In the genomic region with DNA sequence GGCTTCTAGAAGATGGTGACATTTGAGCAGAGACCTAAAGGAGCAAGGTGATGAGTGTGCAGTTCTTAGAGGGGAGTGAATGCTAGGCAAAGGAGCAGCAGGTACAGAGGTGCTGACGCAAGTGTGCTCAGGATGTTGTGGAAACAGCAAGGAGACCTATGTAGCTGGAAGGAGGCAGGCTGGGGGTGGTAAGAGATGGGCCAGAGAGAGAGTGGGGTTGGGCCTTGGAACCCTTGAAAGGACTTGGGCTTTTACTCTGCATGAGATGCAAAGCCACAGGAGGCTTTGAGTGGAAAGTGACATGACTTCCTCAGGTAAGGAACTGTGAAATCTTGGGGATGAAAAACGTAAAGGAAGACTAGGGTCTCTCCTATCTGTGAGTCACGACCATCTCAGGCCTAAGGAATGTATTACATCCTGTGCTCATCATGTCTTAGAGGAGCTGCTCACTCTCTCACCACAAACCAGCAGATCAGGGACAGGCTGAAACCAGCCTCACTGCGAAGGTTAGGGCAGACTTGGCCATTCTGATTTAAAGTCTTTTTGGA, we compare ENCODE assay signal across 9 cellular contexts.
A peak's percentile ranks its signal among the peaks of the same experiment; 100 is the strongest.
DNase-seq lines count a peak whose midpoint lies in the region; ATAC-seq, FAIRE-seq and TF ChIP-seq lines count a peak whose summit lies in the region.
"Had no signal": no experiment of that assay in that cellular context is flagged by ENCODE, and none has a peak within 500 bp of the region (broad histone marks: within the 10 kb centered on the region; RNA-seq: fewer than 3 reads in every experiment).

No MANE protein-coding gene starts in this region.

- peak overlapping the region; percentile 78 for H3K27ac Mint-ChIP-seq in T-helper 17 cell

- TF ChIP-seq CTCF in heart left ventricle (IDR thresholded peaks at IDR 0.05) (no peak), fibroblast of lung (conservative IDR thresholded peaks at IDR 0.05 in 1 of 2, IDR thresholded peaks at IDR 0.05 in 1 of 2; ENCODE audit: low read depth in 1 of 2, low read length in 2 of 2) (no peak)

- intact Hi-C loops in right cardiac atrium (cut with DNase I) = loop anchor here in 1 of 4 donors (5.0 kb wide), 1 partner anchor 63 kb away; a partner anchor contains a TSS
- intact Hi-C loops in heart left ventricle (cut with DNase I) = loop anchor here in 1 of 10 donors (2.0 kb wide), 1 partner anchor 13 kb away; no protein-coding TSS in a partner anchor

- TF ChIP-seq POLR2A in heart left ventricle (IDR thresholded peaks at IDR 0.05) = no peak

- H3K9me3 ChIP-seq in right cardiac atrium (ENCODE audit: control insufficient read depth, low read length) = no peaks in the 10 kb centered on the region
- H3K9me3 ChIP-seq in heart left ventricle = peaks cover 0 to 4% (median 0%) of the 10 kb centered on the region in 12 donors
- no peaks in the 10 kb centered on the region for H3K9me3 ChIP-seq in T-helper 17 cell (ENCODE audit: control insufficient read depth, low read length, poor library complexity, severe bottlenecking)
- H3K9me3 ChIP-seq in fibroblast of lung (ENCODE audit: control insufficient read depth, insufficient read depth, low read depth, low read length) = no peaks in the 10 kb centered on the region

- ATAC-seq in right cardiac atrium (no peak), heart left ventricle (no peak), T-helper 17 cell (peak; percentile 73), HG03159 (IDR thresholded peaks at IDR 0.05; ENCODE audit: unreplicated experiment) (no peak), HG02938 (IDR thresholded peaks at IDR 0.05; ENCODE audit: unreplicated experiment) (no peak)

- H2AFZ ChIP-seq in fibroblast of lung (ENCODE audit: low read length) = no peak overlapping the region

- H3K27me3 ChIP-seq in right cardiac atrium (ENCODE audit: control insufficient read depth, insufficient read depth) (no peaks in the 10 kb centered on the region), heart left ventricle (no peaks in the 10 kb centered on the region), fibroblast of lung (ENCODE audit: control insufficient read depth, insufficient read depth, low read length) (no peaks in the 10 kb centered on the region)

- no peaks in the 10 kb centered on the region for H3K27me3 Mint-ChIP-seq in T-helper 17 cell

- no peak for DNase-seq in right cardiac atrium
- no peak for DNase-seq in heart left ventricle
- no peak for DNase-seq in T-helper 17 cell
- peak; percentile 76 to 98 for DNase-seq in fibroblast of lung (ENCODE audit: low read depth in 2 of 2)
- peak; percentile 81 for DNase-seq in urothelium cell line (ENCODE audit: low spot score)
- DNase-seq in substantia nigra (lab: John Stamatoyannopoulos, UW) = no peak

- peak overlapping the region; percentile 16 for H3K4me2 ChIP-seq in fibroblast of lung (ENCODE audit: extremely low read depth, insufficient read depth, low read length)

- 68% methylated on average over 4 of the region's 4 CpGs for WGBS in right cardiac atrium
- 33 to 71% (median 46%) methylated on average over 4 of the region's 4 CpGs for WGBS in heart left ventricle, 4 donors

- H4K20me1 ChIP-seq in fibroblast of lung (ENCODE audit: control insufficient read depth, extremely low read depth, insufficient read depth, low read length) = no peaks in the 10 kb centered on the region

- no peak overlapping the region for H3K9ac ChIP-seq in fibroblast of lung (ENCODE audit: insufficient read depth, low read length)

- no peaks in the 10 kb centered on the region for H3K36me3 Mint-ChIP-seq in T-helper 17 cell (ENCODE audit: low read depth)

- H3K4me1 Mint-ChIP-seq in T-helper 17 cell = peaks cover 39% of the 10 kb centered on the region

- H3K36me3 ChIP-seq in heart left ventricle = peaks cover 0 to 6% (median 0%) of the 10 kb centered on the region in 9 donors
- no peaks in the 10 kb centered on the region for H3K36me3 ChIP-seq in fibroblast of lung (ENCODE audit: control insufficient read depth, insufficient read depth, low read length)

- peak overlapping the region; percentile 12 for H3K4me3 Mint-ChIP-seq in T-helper 17 cell

- H3K4me3 ChIP-seq in right cardiac atrium (ENCODE audit: low read length) = no peak overlapping the region
- H3K4me3 ChIP-seq in heart left ventricle = no peak overlapping the region
- no peak overlapping the region for H3K4me3 ChIP-seq in fibroblast of lung (replicated peaks in 1 of 4; ENCODE audit: control extremely low read depth in 1 of 4, insufficient read depth in 1 of 4, low read depth in 3 of 4, low read length in 4 of 4)

- FAIRE-seq in urothelium cell line (lab: Jason Lieb, UNC) = peak; percentile 52
- FAIRE-seq: TTC549 had no signal

- peak overlapping the region; percentile 31 for H3K27ac ChIP-seq in right cardiac atrium (ENCODE audit: low read length)
- H3K27ac ChIP-seq in heart left ventricle = peak overlapping the region in 2 of 12 donors; percentile 14 to 46
- H3K27ac ChIP-seq in fibroblast of lung (ENCODE audit: insufficient read depth, low read length) = peak overlapping the region; percentile 93
- no peak overlapping the region for H3K27ac ChIP-seq in substantia nigra (ENCODE audit: low read depth, low read length, poor library complexity, severe bottlenecking)

- H3K79me2 ChIP-seq in fibroblast of lung (ENCODE audit: control insufficient read depth, insufficient read depth, low read length) = peaks cover 40% of the 10 kb centered on the region

- H3K4me1 ChIP-seq in right cardiac atrium (ENCODE audit: control insufficient read depth, insufficient read depth, low read length) = peaks cover 6% of the 10 kb centered on the region
- H3K4me1 ChIP-seq in heart left ventricle = peaks cover 0 to 72% (median 32%) of the 10 kb centered on the region in 12 donors
- peaks cover 21% of the 10 kb centered on the region for H3K4me1 ChIP-seq in fibroblast of lung (ENCODE audit: control insufficient read depth, extremely low read depth, insufficient read depth, low read length)

Comparison
In these comparisons a context has a peak if more than half of its experiments do, and no peak if none do; other contexts are left out.
1. DNase-seq: peak in fibroblast of lung (2 of 2) and urothelium cell line (single experiment); none in right cardiac atrium (0 of 3), heart left ventricle (0 of 5), T-helper 17 cell (0 of 3) and substantia nigra (0 of 49).